9 cellular contexts compared by ENCODE assay signal in genomic region chr5:68683632-68684035, GRCh38.
DNase-seq lines count a peak whose midpoint lies in the region; ATAC-seq and TF ChIP-seq lines count a peak whose summit lies in the region.
"Had no signal": no experiment of that assay in that cellular context is flagged by ENCODE, and none has a peak within 500 bp of the region (broad histone marks: within the 10 kb centered on the region; RNA-seq: fewer than 3 reads in every experiment).

No MANE protein-coding gene starts in this region.

- no peak for TF ChIP-seq CTCF in HFFc6 (IDR thresholded peaks at IDR 0.05)
- TF ChIP-seq CTCF in adrenal gland (IDR thresholded peaks at IDR 0.05) = no peak
- no peak for TF ChIP-seq CTCF in type B pancreatic cell (conservative IDR thresholded peaks at IDR 0.05)

- DNase-seq in HFFc6 (peak; percentile 97), adrenal gland (peak in 6 of 7 donors; percentile 18 to 68 (median 44)), iPS-NIHi11 (ENCODE audit: low spot score) (peak; percentile 47), type B pancreatic cell (ENCODE audit: extremely low spot score, unreplicated experiment) (no peak), NCI-H345 treated with DMSO at 0.1 percent for 48 hours (lab: John Stamatoyannopoulos, UW; ENCODE audit: unreplicated experiment) (no peak), immature natural killer cell (no peak), left colon (no peak)
- DNase-seq: activated CD4-positive, alpha-beta T cell treated with anti-CD3 and anti-CD28 coated beads, Interleukin-2, amount 10 ng/mL, durations not matched to agents 24 days and 14 days; central memory CD4-positive, alpha-beta T cell had no signal

- no peaks in the 10 kb centered on the region for H3K4me1 ChIP-seq in adrenal gland (replicated peaks in 1 of 2)

- peaks cover 8% of the 10 kb centered on the region; the same call in 1 of the 2 replicates for H3K9me3 Mint-ChIP-seq in HFFc6
- peaks cover 5% of the 10 kb centered on the region for H3K9me3 Mint-ChIP-seq in type B pancreatic cell
- H3K9me3 Mint-ChIP-seq in immature natural killer cell = peaks cover 0 to 2% (median 0%) of the 10 kb centered on the region in 6 donors
- H3K9me3 Mint-ChIP-seq: activated CD4-positive, alpha-beta T cell treated with anti-CD3 and anti-CD28 coated beads, Interleukin-2, amount 10 ng/mL, durations not matched to agents 24 days and 14 days had no signal

- 42 to 54% (median 50%) methylated on average over 4 to 5 of the region's 5 CpGs for WGBS in adrenal gland, 4 donors

- no peak overlapping the region for H3K4me3 Mint-ChIP-seq in HFFc6
- H3K4me3 Mint-ChIP-seq in type B pancreatic cell = no peak overlapping the region
- H3K4me3 Mint-ChIP-seq in immature natural killer cell = no peak overlapping the region
- H3K4me3 Mint-ChIP-seq: activated CD4-positive, alpha-beta T cell treated with anti-CD3 and anti-CD28 coated beads, Interleukin-2, amount 10 ng/mL, durations not matched to agents 24 days and 14 days had no signal

- intact Hi-C loops in adrenal gland (cut with DNase I) (no loop called here), left colon (cut with DNase I, micrococcal nuclease) (no loop called here)

- TF ChIP-seq POLR2A in adrenal gland (IDR thresholded peaks at IDR 0.05) = no peak

- H3K27ac ChIP-seq in adrenal gland = peak overlapping the region in 1 of 5 donors; percentile 46

- H3K4me1 Mint-ChIP-seq in HFFc6 (ENCODE audit: low read depth) = peaks cover 30% of the 10 kb centered on the region
- H3K4me1 Mint-ChIP-seq in type B pancreatic cell (ENCODE audit: unreplicated experiment) = peaks cover 37% of the 10 kb centered on the region
- H3K4me1 Mint-ChIP-seq in immature natural killer cell = no peaks in the 10 kb centered on the region
- H3K4me1 Mint-ChIP-seq: activated CD4-positive, alpha-beta T cell treated with anti-CD3 and anti-CD28 coated beads, Interleukin-2, amount 10 ng/mL, durations not matched to agents 24 days and 14 days had no signal

- H3K27ac Mint-ChIP-seq in HFFc6 (peak overlapping the region; percentile 53; the same call in 1 of the 2 replicates), type B pancreatic cell (peak overlapping the region; percentile 80), immature natural killer cell (no peak overlapping the region)
- H3K27ac Mint-ChIP-seq: activated CD4-positive, alpha-beta T cell treated with anti-CD3 and anti-CD28 coated beads, Interleukin-2, amount 10 ng/mL, durations not matched to agents 24 days and 14 days had no signal

- ATAC-seq in left colon = no peak

- no peak overlapping the region for H3K4me3 ChIP-seq in adrenal gland

- H3K27me3 Mint-ChIP-seq in HFFc6 (ENCODE audit: insufficient read depth) (peaks cover 4% of the 10 kb centered on the region), type B pancreatic cell (peaks cover 3% of the 10 kb centered on the region), immature natural killer cell (ENCODE audit: low read depth in 3 of 3) (peaks cover 2 to 13% (median 3%) of the 10 kb centered on the region in 3 donors)

- H3K36me3 Mint-ChIP-seq in HFFc6 (ENCODE audit: low read depth) (no peaks in the 10 kb centered on the region), type B pancreatic cell (no peaks in the 10 kb centered on the region), immature natural killer cell (no peaks in the 10 kb centered on the region)

- H3K36me3 ChIP-seq in adrenal gland (replicated peaks in 1 of 2) = no peaks in the 10 kb centered on the region

- no peaks in the 10 kb centered on the region for H3K9me3 ChIP-seq in adrenal gland (replicated peaks in 1 of 3)

- H3K27me3 ChIP-seq in adrenal gland = no peaks in the 10 kb centered on the region

Comparison
In these comparisons a context has a peak if more than half of its experiments do, and no peak if none do; other contexts are left out.
1. DNase-seq: peak in HFFc6 (single experiment), adrenal gland (6 of 7) and iPS-NIHi11 (single experiment); none in type B pancreatic cell (single experiment), NCI-H345 treated with DMSO at 0.1 percent for 48 hours (single experiment), immature natural killer cell (0 of 3) and left colon (0 of 2).
2. H3K27ac Mint-ChIP-seq: peak in HFFc6 (single experiment) and type B pancreatic cell (single experiment); none in immature natural killer cell (0 of 6).